Comparison of ENCODE assay signal across 1 cellular context in genomic region chr13:24218977-24219376, GRCh38.
A peak's percentile ranks its signal among the peaks of the same experiment; 100 is the strongest.
TF ChIP-seq lines count a peak whose summit lies in the region.

No MANE protein-coding gene starts in this region.

TF ChIP-seq in liver, 16 proteins besides CTCF, POLR2A, EP300 and RAD21:
- TF ChIP-seq REST (IDR thresholded peaks at IDR 0.05) (peak; percentile 19), GABPA (IDR thresholded peaks at IDR 0.05 in 1 of 2, conservative IDR thresholded peaks at IDR 0.05 in 1 of 2) (no peak), FOXA2 (IDR thresholded peaks at IDR 0.05) (no peak), YY1 (IDR thresholded peaks at IDR 0.05) (no peak), RXRA (IDR thresholded peaks at IDR 0.05) (peak; percentile 9 to 48), MAX (IDR thresholded peaks at IDR 0.05) (no peak), JUND (IDR thresholded peaks at IDR 0.05) (peak in 1 of 2 donors; percentile 24), NR2F2 (IDR thresholded peaks at IDR 0.05) (peak; percentile 66), TAF1 (conservative IDR thresholded peaks at IDR 0.05) (no peak), HNF4A (conservative IDR thresholded peaks at IDR 0.05) (peak in 1 of 2 donors; percentile 2), FOXA1 (IDR thresholded peaks at IDR 0.05) (no peak), SP1 (IDR thresholded peaks at IDR 0.05) (no peak), EGR1 (IDR thresholded peaks at IDR 0.05; ENCODE audit: low read depth in 2 of 2) (no peak), HNF4G (IDR thresholded peaks at IDR 0.05) (no peak)
- TF ChIP-seq, protein P1, sequence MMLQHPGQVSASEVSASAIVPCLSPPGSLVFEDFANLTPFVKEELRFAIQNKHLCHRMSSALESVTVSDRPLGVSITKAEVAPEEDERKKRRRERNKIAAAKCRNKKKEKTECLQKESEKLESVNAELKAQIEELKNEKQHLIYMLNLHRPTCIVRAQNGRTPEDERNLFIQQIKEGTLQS (IDR thresholded peaks at IDR 0.05): no peak
- TF ChIP-seq, protein P2, sequence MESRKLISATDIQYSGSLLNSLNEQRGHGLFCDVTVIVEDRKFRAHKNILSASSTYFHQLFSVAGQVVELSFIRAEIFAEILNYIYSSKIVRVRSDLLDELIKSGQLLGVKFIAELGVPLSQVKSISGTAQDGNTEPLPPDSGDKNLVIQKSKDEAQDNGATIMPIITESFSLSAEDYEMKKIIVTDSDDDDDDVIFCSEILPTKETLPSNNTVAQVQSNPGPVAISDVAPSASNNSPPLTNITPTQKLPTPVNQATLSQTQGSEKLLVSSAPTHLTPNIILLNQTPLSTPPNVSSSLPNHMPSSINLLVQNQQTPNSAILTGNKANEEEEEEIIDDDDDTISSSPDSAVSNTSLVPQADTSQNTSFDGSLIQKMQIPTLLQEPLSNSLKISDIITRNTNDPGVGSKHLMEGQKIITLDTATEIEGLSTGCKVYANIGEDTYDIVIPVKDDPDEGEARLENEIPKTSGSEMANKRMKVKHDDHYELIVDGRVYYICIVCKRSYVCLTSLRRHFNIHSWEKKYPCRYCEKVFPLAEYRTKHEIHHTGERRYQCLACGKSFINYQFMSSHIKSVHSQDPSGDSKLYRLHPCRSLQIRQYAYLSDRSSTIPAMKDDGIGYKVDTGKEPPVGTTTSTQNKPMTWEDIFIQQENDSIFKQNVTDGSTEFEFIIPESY (IDR thresholded peaks at IDR 0.05): no peak
